30 cellular contexts compared by ENCODE assay signal in the genomic region with DNA sequence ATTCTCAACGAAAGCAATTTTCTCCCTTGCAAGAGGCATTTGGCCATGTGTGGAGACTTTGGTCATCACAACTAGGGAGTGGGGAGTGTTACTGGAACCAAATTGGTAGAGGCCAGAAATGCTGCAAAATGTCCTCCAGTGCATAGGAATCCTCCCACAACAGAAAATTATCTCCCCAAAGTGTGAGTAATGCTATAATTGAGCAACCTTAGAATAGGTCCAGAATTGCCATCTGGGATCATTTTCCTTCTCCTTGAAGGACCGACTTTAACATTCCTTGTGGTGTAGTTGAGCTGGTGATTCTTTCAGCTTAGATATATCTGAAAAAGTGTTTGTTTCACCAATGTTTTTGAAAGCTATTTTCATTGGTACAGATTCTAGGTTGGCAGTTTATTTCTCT.
A peak's percentile ranks its signal among the peaks of the same experiment; 100 is the strongest.
DNase-seq lines count a peak whose midpoint lies in the region; ATAC-seq, FAIRE-seq and TF ChIP-seq lines count a peak whose summit lies in the region.
"Had no signal": no experiment of that assay in that cellular context is flagged by ENCODE, and none has a peak within 500 bp of the region (broad histone marks: within the 10 kb centered on the region; RNA-seq: fewer than 3 reads in every experiment).

No MANE protein-coding gene starts in this region.

- POLR2A ChIA-PET in T-cell (lab: Charles Lee): no interaction called here

- TF ChIP-seq CTCF in right atrium auricular region (IDR thresholded peaks at IDR 0.05) (no peak), bronchial epithelial cell (IDR thresholded peaks at IDR 0.05; ENCODE audit: insufficient read depth, low read length, severe bottlenecking) (no peak), foreskin fibroblast (IDR thresholded peaks at IDR 0.05; ENCODE audit: low read depth, low read length) (no peak)

- no peaks in the 10 kb centered on the region for H3K27me3 ChIP-seq in right atrium auricular region
- H3K27me3 ChIP-seq in bronchial epithelial cell (ENCODE audit: control insufficient read depth, insufficient read depth, low read length): no peaks in the 10 kb centered on the region
- H3K27me3 ChIP-seq: adrenal gland, hepatocyte, SJSA1, upper lobe of left lung had no signal

- H3K36me3 Mint-ChIP-seq in T-cell: no peaks in the 10 kb centered on the region

- no peaks in the 10 kb centered on the region for H3K36me3 ChIP-seq in right atrium auricular region
- no peaks in the 10 kb centered on the region for H3K36me3 ChIP-seq in bronchial epithelial cell (ENCODE audit: control insufficient read depth, insufficient read depth, low read length)
- H3K36me3 ChIP-seq: adrenal gland, SJSA1, upper lobe of left lung, WERI-Rb-1 had no signal

- ATAC-seq in Right ventricle myocardium superior (ENCODE audit: poor library complexity) (peak; percentile 82), HG02623 (IDR thresholded peaks at IDR 0.05; ENCODE audit: unreplicated experiment) (no peak), T-cell (replicated peaks in 1 of 4) (no peak)
- ATAC-seq: psoas muscle had no signal

- H3K4me1 Mint-ChIP-seq in T-cell: no peaks in the 10 kb centered on the region

- H3K4me1 ChIP-seq in right atrium auricular region: no peaks in the 10 kb centered on the region
- H3K4me1 ChIP-seq: adrenal gland, psoas muscle, upper lobe of left lung had no signal

- H3K9me3 ChIP-seq in right atrium auricular region: no peaks in the 10 kb centered on the region
- H3K9me3 ChIP-seq: adrenal gland, psoas muscle, SJSA1, upper lobe of left lung had no signal

- FAIRE-seq in bronchial epithelial cell (lab: Jason Lieb, UNC): no peak
- FAIRE-seq: A204.1, GM12891, GM19239, H54 had no signal

- no peak overlapping the region for H3K4me3 Mint-ChIP-seq in T-cell
- H3K4me3 Mint-ChIP-seq: CD4-positive, alpha-beta T cell had no signal

- H3K4me3 ChIP-seq in right atrium auricular region (no peak overlapping the region), bronchial epithelial cell (ENCODE audit: low read depth, low read length) (no peak overlapping the region), foreskin fibroblast (ENCODE audit: low read depth in 1 of 2, low read length in 2 of 2) (no peak overlapping the region)
- H3K4me3 ChIP-seq: adrenal gland, hepatocyte, PC-9, psoas muscle, SJSA1, upper lobe of left lung had no signal

- DNase-seq in Right ventricle myocardium superior: no peak
- DNase-seq in right atrium auricular region (ENCODE audit: low spot score): no peak
- peak; percentile 1 for DNase-seq in bronchial epithelial cell (ENCODE audit: low read depth)
- DNase-seq in foreskin fibroblast: peak; percentile 42 to 82
- no peak for DNase-seq in T-cell
- no peak for DNase-seq in NCI-H1436 (lab: John Stamatoyannopoulos, UW)
- no peak for DNase-seq in OCI-M2 (lab: John Stamatoyannopoulos, UW; ENCODE audit: unreplicated experiment)
- DNase-seq: activated CD8-positive, alpha-beta memory T cell treated with anti-CD3 and anti-CD28 coated beads, Interleukin-2, amount 50 U/mL, for 4 hours; activated gamma-delta T cell; adrenal gland; CD4-positive, alpha-beta T cell; cerebellar nuclear complex; DMS153; effector CD4-positive, alpha-beta T cell; GF-D8; KBM-7; NCI-H187; NCI-H2227 treated with DMSO at 0.1 percent for 48 hours; PC-9; psoas muscle; T-helper 2 cell; upper lobe of left lung; WERI-Rb-1 had no signal

- peaks cover 12 to 19% of the 10 kb centered on the region in 2 donors for H3K27me3 Mint-ChIP-seq in T-cell

- H3K9me3 Mint-ChIP-seq in T-cell: no peaks in the 10 kb centered on the region
- H3K9me3 Mint-ChIP-seq: CD4-positive, alpha-beta T cell had no signal

- H3K27ac Mint-ChIP-seq in T-cell: no peak overlapping the region
- H3K27ac Mint-ChIP-seq: CD4-positive, alpha-beta T cell had no signal

- no peak overlapping the region for H3K27ac ChIP-seq in right atrium auricular region
- H3K27ac ChIP-seq: adrenal gland, hepatocyte, PC-9, psoas muscle, SJSA1, upper lobe of left lung, WERI-Rb-1 had no signal

- intact Hi-C loops in Right ventricle myocardium superior (cut with DNase I): no loop called here

- CTCF ChIA-PET in T-cell (lab: Charles Lee): no interaction called here

Comparison
In these comparisons a context has a peak if more than half of its experiments do, and no peak if none do; other contexts are left out.
1. DNase-seq: peak in bronchial epithelial cell (single experiment) and foreskin fibroblast (2 of 2); none in Right ventricle myocardium superior (single experiment), right atrium auricular region (single experiment), T-cell (0 of 34), NCI-H1436 (single experiment) and OCI-M2 (single experiment).